Comparison of ENCODE assay signal across 8 cellular contexts in genomic region chr1:235327559-235328270, GRCh38. TPM values are rescaled to one million over a fixed set of nuclear protein-coding genes. Genes with fewer than 3 reads are reported as not detected.
DNase-seq lines count a peak whose midpoint lies in the region; TF ChIP-seq lines count a peak whose summit lies in the region.

A gene with protein sequence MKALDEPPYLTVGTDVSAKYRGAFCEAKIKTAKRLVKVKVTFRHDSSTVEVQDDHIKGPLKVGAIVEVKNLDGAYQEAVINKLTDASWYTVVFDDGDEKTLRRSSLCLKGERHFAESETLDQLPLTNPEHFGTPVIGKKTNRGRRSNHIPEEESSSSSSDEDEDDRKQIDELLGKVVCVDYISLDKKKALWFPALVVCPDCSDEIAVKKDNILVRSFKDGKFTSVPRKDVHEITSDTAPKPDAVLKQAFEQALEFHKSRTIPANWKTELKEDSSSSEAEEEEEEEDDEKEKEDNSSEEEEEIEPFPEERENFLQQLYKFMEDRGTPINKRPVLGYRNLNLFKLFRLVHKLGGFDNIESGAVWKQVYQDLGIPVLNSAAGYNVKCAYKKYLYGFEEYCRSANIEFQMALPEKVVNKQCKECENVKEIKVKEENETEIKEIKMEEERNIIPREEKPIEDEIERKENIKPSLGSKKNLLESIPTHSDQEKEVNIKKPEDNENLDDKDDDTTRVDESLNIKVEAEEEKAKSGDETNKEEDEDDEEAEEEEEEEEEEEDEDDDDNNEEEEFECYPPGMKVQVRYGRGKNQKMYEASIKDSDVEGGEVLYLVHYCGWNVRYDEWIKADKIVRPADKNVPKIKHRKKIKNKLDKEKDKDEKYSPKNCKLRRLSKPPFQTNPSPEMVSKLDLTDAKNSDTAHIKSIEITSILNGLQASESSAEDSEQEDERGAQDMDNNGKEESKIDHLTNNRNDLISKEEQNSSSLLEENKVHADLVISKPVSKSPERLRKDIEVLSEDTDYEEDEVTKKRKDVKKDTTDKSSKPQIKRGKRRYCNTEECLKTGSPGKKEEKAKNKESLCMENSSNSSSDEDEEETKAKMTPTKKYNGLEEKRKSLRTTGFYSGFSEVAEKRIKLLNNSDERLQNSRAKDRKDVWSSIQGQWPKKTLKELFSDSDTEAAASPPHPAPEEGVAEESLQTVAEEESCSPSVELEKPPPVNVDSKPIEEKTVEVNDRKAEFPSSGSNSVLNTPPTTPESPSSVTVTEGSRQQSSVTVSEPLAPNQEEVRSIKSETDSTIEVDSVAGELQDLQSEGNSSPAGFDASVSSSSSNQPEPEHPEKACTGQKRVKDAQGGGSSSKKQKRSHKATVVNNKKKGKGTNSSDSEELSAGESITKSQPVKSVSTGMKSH (N-terminal part only) (minus strand): TSS chr1:235328179. CDS start chr1:235326919, 1,260 bp downstream.

- peak within 1 kb of the TSS; percentile 89 for H3K4me3 Mint-ChIP-seq in activated naive CD8-positive, alpha-beta T cell treated with anti-CD3 and anti-CD28 coated beads for 36 hours

- H3K9me3 ChIP-seq in right atrium auricular region: no peaks in the 10 kb centered on the region

- peaks cover 30% of the 10 kb centered on the region for H3K4me1 Mint-ChIP-seq in activated naive CD8-positive, alpha-beta T cell treated with anti-CD3 and anti-CD28 coated beads for 36 hours

- CTCF ChIA-PET in HEK293T (lab: Yijun Ruan, JAX): interaction anchor here (0.5 kb wide), 1 partner anchor 20 kb away, joined by 5 read pairs; no protein-coding TSS in a partner anchor

- H3K27ac Mint-ChIP-seq in activated naive CD8-positive, alpha-beta T cell treated with anti-CD3 and anti-CD28 coated beads for 36 hours: peak within 1 kb of the TSS; percentile 95

- H3K27me3 ChIP-seq in right atrium auricular region: no peaks in the 10 kb centered on the region

- no peaks in the 10 kb centered on the region for H3K9me3 Mint-ChIP-seq in activated naive CD8-positive, alpha-beta T cell treated with anti-CD3 and anti-CD28 coated beads for 36 hours

- H3K36me3 ChIP-seq in right atrium auricular region: no peaks in the 10 kb centered on the region

- peak within 1 kb of the TSS; percentile 76 to 92 for H3K4me3 ChIP-seq in right atrium auricular region

- peak in 1 of 2 donors; percentile 42 for TF ChIP-seq CTCF in right atrium auricular region (IDR thresholded peaks at IDR 0.05)

- H3K27ac ChIP-seq in right atrium auricular region: peak within 1 kb of the TSS; percentile 94 to 99

- H3K27me3 Mint-ChIP-seq in activated naive CD8-positive, alpha-beta T cell treated with anti-CD3 and anti-CD28 coated beads for 36 hours: no peaks in the 10 kb centered on the region

- peaks cover 0 to 67% of the 10 kb centered on the region in 2 donors for H3K4me1 ChIP-seq in right atrium auricular region

- POLR2A ChIA-PET in HEK293T (lab: Yijun Ruan, JAX): interaction anchor here (0.6 to 2.6 kb wide), 30 partner anchors 9 to 199 kb away, joined by 3 to 24 read pairs (median 4); partner anchors contain the start of genes B3GALNT2, TBCE and TOMM20

- DNase-seq in NCI-H1092 (lab: John Stamatoyannopoulos, UW) (peak; percentile 67), NCI-H1092 treated with DMSO at 0.1 percent for 48 hours (lab: John Stamatoyannopoulos, UW) (no peak), HEK293T (ENCODE audit: extremely low spot score) (peak; percentile 43), NCI-H2171 (lab: John Stamatoyannopoulos, UW) (peak; percentile 44), right atrium auricular region (ENCODE audit: low spot score) (no peak), renal cortical epithelial cell (ENCODE audit: low read depth) (no peak), RPMI8226 (no peak)
- DNase-seq in activated naive CD8-positive, alpha-beta T cell treated with anti-CD3 and anti-CD28 coated beads for 36 hours: peak; percentile 67

- peaks cover 23% of the 10 kb centered on the region for H3K36me3 Mint-ChIP-seq in activated naive CD8-positive, alpha-beta T cell treated with anti-CD3 and anti-CD28 coated beads for 36 hours

TF ChIP-seq in HEK293T, 16 proteins besides CTCF, POLR2A, EP300 and RAD21:
- no peak for TF ChIP-seq L3MBTL2 (conservative IDR thresholded peaks at IDR 0.05)

RNA-seq across cellular contexts. Expression of the gene that starts here (rescaled TPM):
- total RNA-seq in activated naive CD8-positive, alpha-beta T cell treated with anti-CD3 and anti-CD28 coated beads for 36 hours: 10 to 100 TPM; 30.1 to 30.6 TPM
- 10 to 100 TPM; 15.9 to 16.1 TPM for total RNA-seq in right atrium auricular region
- total RNA-seq in renal cortical epithelial cell: 17.9 and 59.3 TPM in 2 replicates

Comparison
In these comparisons a context has a peak if more than half of its experiments do, and no peak if none do; other contexts are left out.
1. DNase-seq: peak in NCI-H1092 (single experiment), HEK293T (single experiment), NCI-H2171 (single experiment) and activated naive CD8-positive, alpha-beta T cell treated with anti-CD3 and anti-CD28 coated beads for 36 hours (single experiment); none in NCI-H1092 treated with DMSO at 0.1 percent for 48 hours (single experiment), right atrium auricular region (single experiment), renal cortical epithelial cell (single experiment) and RPMI8226 (single experiment).